In genomic region chr17:63525190-63525946, GRCh38 we compare ENCODE assay signal across 17 cellular contexts. TPM values are rescaled to one million over a fixed set of nuclear protein-coding genes. Genes with fewer than 3 reads are reported as not detected.
A peak's percentile ranks its signal among the peaks of the same experiment; 100 is the strongest.
DNase-seq lines count a peak whose midpoint lies in the region; TF ChIP-seq lines count a peak whose summit lies in the region.
"Had no signal": no experiment of that assay in that cellular context is flagged by ENCODE, and none has a peak within 500 bp of the region (broad histone marks: within the 10 kb centered on the region; RNA-seq: fewer than 3 reads in every experiment).

No MANE protein-coding gene starts in this region.

- no peak overlapping the region for H3K27ac ChIP-seq in Karpas-422 (ENCODE audit: low read length)
- H3K27ac ChIP-seq: GM23248, Peyer's patch had no signal

- no peak overlapping the region for H3K4me3 ChIP-seq in fibroblast of mammary gland (ENCODE audit: control insufficient read depth, low read depth, low read length)
- no peak overlapping the region for H3K4me3 ChIP-seq in HAP-1
- no peak overlapping the region for H3K4me3 ChIP-seq in Karpas-422 (ENCODE audit: low read length)
- H3K4me3 ChIP-seq: GM23248 had no signal

- no peak overlapping the region for H3K4me3 Mint-ChIP-seq in osteocyte (ENCODE audit: unreplicated experiment)
- H3K4me3 Mint-ChIP-seq: B cell, T-helper 17 cell had no signal

- DNase-seq in DMS79 (lab: John Stamatoyannopoulos, UW): peak; percentile 1
- no peak for DNase-seq in DMS79 treated with DMSO at 0.1 percent for 48 hours (lab: John Stamatoyannopoulos, UW)
- peak; percentile 77 for DNase-seq in D341Med (ENCODE audit: low spot score)
- peak; percentile 24 for DNase-seq in NCI-H69 (lab: John Stamatoyannopoulos, UW)
- peak; percentile 10 for DNase-seq in fibroblast of mammary gland (ENCODE audit: low read depth)
- DNase-seq in HAP-1 (ENCODE audit: low spot score in 2 of 2): no peak
- DNase-seq in osteocyte (ENCODE audit: extremely low spot score, unreplicated experiment): no peak
- no peak for DNase-seq in Karpas-422
- DNase-seq: COR-L47, GF-D8, NCI-H1105, Peyer's patch, T-helper 17 cell had no signal

- H3K36me3 Mint-ChIP-seq in osteocyte (ENCODE audit: unreplicated experiment): no peaks in the 10 kb centered on the region

- TF ChIP-seq CTCF in fibroblast of mammary gland (conservative IDR thresholded peaks at IDR 0.05; ENCODE audit: control insufficient read depth, insufficient read depth, low read depth, low read length): no peak
- TF ChIP-seq CTCF in osteocyte (IDR thresholded peaks at IDR 0.05): no peak

- H3K4me2 ChIP-seq in Karpas-422 (ENCODE audit: low read depth, low read length, poor library complexity, severe bottlenecking): no peak overlapping the region

- peaks cover 44% of the 10 kb centered on the region for H3K27me3 Mint-ChIP-seq in osteocyte (ENCODE audit: unreplicated experiment)

- H2AFZ ChIP-seq in Karpas-422 (ENCODE audit: low read length): no peak overlapping the region
- H2AFZ ChIP-seq: GM23248 had no signal

- H3K4me1 ChIP-seq in HAP-1: no peaks in the 10 kb centered on the region
- peaks cover 20% of the 10 kb centered on the region for H3K4me1 ChIP-seq in Karpas-422 (ENCODE audit: low read length)

- H3K36me3 ChIP-seq in HAP-1 (replicated peaks) (no peaks in the 10 kb centered on the region), Karpas-422 (ENCODE audit: insufficient read depth, low read length) (no peaks in the 10 kb centered on the region)
- H3K36me3 ChIP-seq: Peyer's patch had no signal

- no peaks in the 10 kb centered on the region for H3K9me3 Mint-ChIP-seq in osteocyte (ENCODE audit: unreplicated experiment)

- no peaks in the 10 kb centered on the region for H3K9me3 ChIP-seq in HAP-1
- H3K9me3 ChIP-seq in Karpas-422 (ENCODE audit: low read length): no peaks in the 10 kb centered on the region
- H3K9me3 ChIP-seq: Peyer's patch had no signal

- H4K20me1 ChIP-seq in Karpas-422 (ENCODE audit: insufficient read depth, low read depth, low read length): no peaks in the 10 kb centered on the region

- no peaks in the 10 kb centered on the region for H3K4me1 Mint-ChIP-seq in osteocyte (ENCODE audit: unreplicated experiment)

- no peak overlapping the region for H3K27ac Mint-ChIP-seq in osteocyte (ENCODE audit: unreplicated experiment)
- H3K27ac Mint-ChIP-seq: B cell, T-helper 17 cell had no signal

- H3K79me2 ChIP-seq in Karpas-422 (ENCODE audit: low read length): no peaks in the 10 kb centered on the region

- in situ Hi-C loops in HAP-1 (cut with MboI; ENCODE audit: low sequenced_read_pairs): no loop called here

- H3K27me3 ChIP-seq in HAP-1 (ENCODE audit: low read depth) (peaks cover 16% of the 10 kb centered on the region), Karpas-422 (ENCODE audit: low read length) (no peaks in the 10 kb centered on the region)
- H3K27me3 ChIP-seq: Peyer's patch had no signal

- H3K9ac ChIP-seq in Karpas-422 (ENCODE audit: low read length): no peak overlapping the region
- H3K9ac ChIP-seq: GM23248 had no signal

- H3K9me2 ChIP-seq in Karpas-422 (replicated peaks; ENCODE audit: insufficient read depth, low read length): no peaks in the 10 kb centered on the region

RNA-seq across cellular contexts. Expression of gene KCNH6, which starts 2.2 kb away (rescaled TPM):
- not detected in 2 replicates for total RNA-seq in osteocyte
- not detected in 2 replicates for total RNA-seq in Karpas-422 (2014; rRNA removed; shearing (Covaris generic); ENCODE audit: low replicate concordance)
- total RNA-seq: A172, B cell, GM23248, SK-MEL-5, T-helper 17 cell had no signal

RNA-seq across cellular contexts. Expression of gene DCAF7, which starts 24.9 kb away (rescaled TPM):
- 93.9 and 97.4 TPM in 2 replicates for total RNA-seq in osteocyte
- total RNA-seq in Karpas-422 (2014; rRNA removed; shearing (Covaris generic); ENCODE audit: low replicate concordance): 44.9 and 72.3 TPM in 2 replicates

RNA-seq across cellular contexts. Expression of gene ACE, which starts 48.5 kb away (rescaled TPM):
- 0.91 and 1.1 TPM in 2 replicates for total RNA-seq in osteocyte
- total RNA-seq in Karpas-422 (2014; rRNA removed; shearing (Covaris generic); ENCODE audit: low replicate concordance): 6.7 and 13.9 TPM in 2 replicates

Comparison
In these comparisons a context has a peak if more than half of its experiments do, and no peak if none do; other contexts are left out.
1. DNase-seq: peak in DMS79 (single experiment), D341Med (single experiment), NCI-H69 (single experiment) and fibroblast of mammary gland (single experiment); none in DMS79 treated with DMSO at 0.1 percent for 48 hours (single experiment), HAP-1 (0 of 2), osteocyte (single experiment) and Karpas-422 (single experiment).